Comparison of ENCODE assay signal across 2 cellular contexts in the genomic region with DNA sequence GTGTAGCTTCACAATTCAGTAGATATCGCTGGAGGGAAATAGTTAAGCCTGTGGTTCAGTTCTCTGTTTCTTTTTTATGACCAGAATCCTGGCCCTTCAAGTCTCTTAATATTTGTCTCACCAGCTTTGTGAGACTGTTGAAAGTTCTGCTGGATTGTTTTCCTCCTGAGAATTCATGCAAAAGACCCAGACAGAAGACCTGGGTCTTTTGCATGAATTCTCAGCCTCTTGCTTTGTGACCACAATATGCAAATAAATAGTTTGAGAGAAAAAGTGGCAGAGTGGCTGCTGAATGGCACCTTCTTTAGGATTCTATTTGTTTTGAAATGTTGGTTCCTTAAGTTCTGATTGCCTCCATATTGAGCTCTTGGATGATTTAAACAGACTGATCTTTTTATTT.
TF ChIP-seq lines count a peak whose summit lies in the region.

No MANE protein-coding gene starts in this region.

TF ChIP-seq in GM23338, 12 proteins besides CTCF, POLR2A, EP300 and RAD21 (continued from another document):
- TF ChIP-seq, protein P1, sequence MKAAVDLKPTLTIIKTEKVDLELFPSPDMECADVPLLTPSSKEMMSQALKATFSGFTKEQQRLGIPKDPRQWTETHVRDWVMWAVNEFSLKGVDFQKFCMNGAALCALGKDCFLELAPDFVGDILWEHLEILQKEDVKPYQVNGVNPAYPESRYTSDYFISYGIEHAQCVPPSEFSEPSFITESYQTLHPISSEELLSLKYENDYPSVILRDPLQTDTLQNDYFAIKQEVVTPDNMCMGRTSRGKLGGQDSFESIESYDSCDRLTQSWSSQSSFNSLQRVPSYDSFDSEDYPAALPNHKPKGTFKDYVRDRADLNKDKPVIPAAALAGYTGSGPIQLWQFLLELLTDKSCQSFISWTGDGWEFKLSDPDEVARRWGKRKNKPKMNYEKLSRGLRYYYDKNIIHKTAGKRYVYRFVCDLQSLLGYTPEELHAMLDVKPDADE (IDR thresholded peaks at IDR 0.05) = no peak
- TF ChIP-seq JUNB (IDR thresholded peaks at IDR 0.05; ENCODE audit: unreplicated experiment) = no peak

TF ChIP-seq in HepG2, 621 proteins besides CTCF, POLR2A, EP300 and RAD21:
- TF ChIP-seq, protein P2, sequence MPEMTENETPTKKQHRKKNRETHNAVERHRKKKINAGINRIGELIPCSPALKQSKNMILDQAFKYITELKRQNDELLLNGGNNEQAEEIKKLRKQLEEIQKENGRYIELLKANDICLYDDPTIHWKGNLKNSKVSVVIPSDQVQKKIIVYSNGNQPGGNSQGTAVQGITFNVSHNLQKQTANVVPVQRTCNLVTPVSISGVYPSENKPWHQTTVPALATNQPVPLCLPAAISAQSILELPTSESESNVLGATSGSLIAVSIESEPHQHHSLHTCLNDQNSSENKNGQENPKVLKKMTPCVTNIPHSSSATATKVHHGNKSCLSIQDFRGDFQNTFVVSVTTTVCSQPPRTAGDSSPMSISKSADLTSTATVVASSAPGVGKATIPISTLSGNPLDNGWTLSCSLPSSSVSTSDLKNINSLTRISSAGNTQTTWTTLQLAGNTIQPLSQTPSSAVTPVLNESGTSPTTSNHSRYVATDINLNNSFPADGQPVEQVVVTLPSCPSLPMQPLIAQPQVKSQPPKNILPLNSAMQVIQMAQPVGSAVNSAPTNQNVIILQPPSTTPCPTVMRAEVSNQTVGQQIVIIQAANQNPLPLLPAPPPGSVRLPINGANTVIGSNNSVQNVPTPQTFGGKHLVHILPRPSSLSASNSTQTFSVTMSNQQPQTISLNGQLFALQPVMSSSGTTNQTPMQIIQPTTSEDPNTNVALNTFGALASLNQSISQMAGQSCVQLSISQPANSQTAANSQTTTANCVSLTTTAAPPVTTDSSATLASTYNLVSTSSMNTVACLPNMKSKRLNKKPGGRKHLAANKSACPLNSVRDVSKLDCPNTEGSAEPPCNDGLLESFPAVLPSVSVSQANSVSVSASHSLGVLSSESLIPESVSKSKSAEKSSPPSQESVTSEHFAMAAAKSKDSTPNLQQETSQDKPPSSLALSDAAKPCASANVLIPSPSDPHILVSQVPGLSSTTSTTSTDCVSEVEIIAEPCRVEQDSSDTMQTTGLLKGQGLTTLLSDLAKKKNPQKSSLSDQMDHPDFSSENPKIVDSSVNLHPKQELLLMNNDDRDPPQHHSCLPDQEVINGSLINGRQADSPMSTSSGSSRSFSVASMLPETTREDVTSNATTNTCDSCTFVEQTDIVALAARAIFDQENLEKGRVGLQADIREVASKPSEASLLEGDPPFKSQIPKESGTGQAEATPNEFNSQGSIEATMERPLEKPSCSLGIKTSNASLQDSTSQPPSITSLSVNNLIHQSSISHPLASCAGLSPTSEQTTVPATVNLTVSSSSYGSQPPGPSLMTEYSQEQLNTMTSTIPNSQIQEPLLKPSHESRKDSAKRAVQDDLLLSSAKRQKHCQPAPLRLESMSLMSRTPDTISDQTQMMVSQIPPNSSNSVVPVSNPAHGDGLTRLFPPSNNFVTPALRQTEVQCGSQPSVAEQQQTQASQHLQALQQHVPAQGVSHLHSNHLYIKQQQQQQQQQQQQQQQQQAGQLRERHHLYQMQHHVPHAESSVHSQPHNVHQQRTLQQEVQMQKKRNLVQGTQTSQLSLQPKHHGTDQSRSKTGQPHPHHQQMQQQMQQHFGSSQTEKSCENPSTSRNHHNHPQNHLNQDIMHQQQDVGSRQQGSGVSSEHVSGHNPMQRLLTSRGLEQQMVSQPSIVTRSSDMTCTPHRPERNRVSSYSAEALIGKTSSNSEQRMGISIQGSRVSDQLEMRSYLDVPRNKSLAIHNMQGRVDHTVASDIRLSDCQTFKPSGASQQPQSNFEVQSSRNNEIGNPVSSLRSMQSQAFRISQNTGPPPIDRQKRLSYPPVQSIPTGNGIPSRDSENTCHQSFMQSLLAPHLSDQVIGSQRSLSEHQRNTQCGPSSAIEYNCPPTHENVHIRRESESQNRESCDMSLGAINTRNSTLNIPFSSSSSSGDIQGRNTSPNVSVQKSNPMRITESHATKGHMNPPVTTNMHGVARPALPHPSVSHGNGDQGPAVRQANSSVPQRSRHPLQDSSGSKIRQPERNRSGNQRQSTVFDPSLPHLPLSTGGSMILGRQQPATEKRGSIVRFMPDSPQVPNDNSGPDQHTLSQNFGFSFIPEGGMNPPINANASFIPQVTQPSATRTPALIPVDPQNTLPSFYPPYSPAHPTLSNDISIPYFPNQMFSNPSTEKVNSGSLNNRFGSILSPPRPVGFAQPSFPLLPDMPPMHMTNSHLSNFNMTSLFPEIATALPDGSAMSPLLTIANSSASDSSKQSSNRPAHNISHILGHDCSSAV (CRISPR knock-in tag; IDR thresholded peaks at IDR 0.05; ENCODE audit: borderline replicate concordance) = no peak
- TF ChIP-seq JDP2 (CRISPR knock-in tag; IDR thresholded peaks at IDR 0.05; ENCODE audit: borderline replicate concordance) (no peak), ZFP82 (CRISPR knock-in tag; IDR thresholded peaks at IDR 0.05; ENCODE audit: borderline replicate concordance) (no peak), SRF (IDR thresholded peaks at IDR 0.05; ENCODE audit: low read depth, low read length) (no peak), XBP1 (CRISPR knock-in tag; IDR thresholded peaks at IDR 0.05) (no peak), POLR2AphosphoS5 (IDR thresholded peaks at IDR 0.05; ENCODE audit: low read depth, low read length) (no peak), CEBPB (IDR thresholded peaks at IDR 0.05; ENCODE audit: borderline replicate concordance, low read depth, low read length) (no peak), ISL2 (CRISPR knock-in tag; IDR thresholded peaks at IDR 0.05) (no peak), ZMYM4 (CRISPR knock-in tag; IDR thresholded peaks at IDR 0.05) (no peak), SMC3 (IDR thresholded peaks at IDR 0.05; ENCODE audit: low read length) (no peak), SIN3A (IDR thresholded peaks at IDR 0.05; ENCODE audit: borderline replicate concordance, low read depth, low read length) (no peak), ZNF224 (CRISPR knock-in tag; IDR thresholded peaks at IDR 0.05) (no peak), CEBPG (CRISPR knock-in tag; IDR thresholded peaks at IDR 0.05) (no peak), ZBTB10 (CRISPR knock-in tag; IDR thresholded peaks at IDR 0.05; ENCODE audit: borderline replicate concordance) (no peak), ZNF567 (CRISPR knock-in tag; IDR thresholded peaks at IDR 0.05; ENCODE audit: borderline replicate concordance) (no peak), ZNF572 (CRISPR knock-in tag; IDR thresholded peaks at IDR 0.05) (no peak)
